Comparison of ENCODE assay signal across 8 cellular contexts in genomic region chr17:75113798-75114551, GRCh38. TPM values are rescaled to one million over a fixed set of nuclear protein-coding genes. Genes with fewer than 3 reads are reported as not detected.
A peak's percentile ranks its signal among the peaks of the same experiment; 100 is the strongest.
DNase-seq lines count a peak whose midpoint lies in the region; ATAC-seq and TF ChIP-seq lines count a peak whose summit lies in the region.

No MANE protein-coding gene starts in this region.

- CTCF ChIA-PET in A673 (lab: Charles Lee) (interaction anchor here (0.6 to 2.5 kb wide), 18 partner anchors 9 to 280 kb away, joined by 3 to 30 read pairs (median 4); partner anchors contain the start of genes MIF4GD, MRPL58 and NT5C), RWPE1 (lab: Yijun Ruan, JAX) (interaction anchor here (0.5 to 3.1 kb wide), 30 partner anchors 9 to 327 kb away, joined by 3 to 61 read pairs (median 6); partner anchors contain the start of genes JPT1, NT5C and SLC16A5)

- intact Hi-C loops in A673 (cut with micrococcal nuclease; ENCODE audit: unreplicated experiment): loop anchor here (2.0 to 10.0 kb wide), 4 partner anchors 17 to 299 kb away; partner anchors contain the start of genes NT5C and NUP85
- intact Hi-C loops in stomach (cut with DNase I; ENCODE audit: low total_unique reads): loop anchor here (10.0 kb wide), 1 partner anchor 61 kb away; no protein-coding TSS in a partner anchor

- H3K4me3 ChIP-seq in A673 (ENCODE audit: low read depth, low read length, poor library complexity, severe bottlenecking): peak overlapping the region; percentile 47
- H3K4me3 ChIP-seq in neural progenitor cell: no peak overlapping the region
- H3K4me3 ChIP-seq in stomach: peak overlapping the region; percentile 46 to 61 (median 48)

- H3K9ac ChIP-seq in neural progenitor cell: no peak overlapping the region

- TF ChIP-seq CTCF in A673 (conservative IDR thresholded peaks at IDR 0.05; ENCODE audit: low read depth, low read length): peak; percentile 96
- peak; percentile 94 for TF ChIP-seq CTCF in RWPE1 (conservative IDR thresholded peaks at IDR 0.05; ENCODE audit: low read depth)
- peak; percentile 95 for TF ChIP-seq CTCF in neural progenitor cell (IDR thresholded peaks at IDR 0.05)
- peak in 5 of 7 experiments; percentile 90 to 98 (median 95) for TF ChIP-seq CTCF in stomach (IDR thresholded peaks at IDR 0.05)

- H3F3A ChIP-seq in neural progenitor cell (ENCODE audit: low read depth): peaks cover 12% of the 10 kb centered on the region

- H3K27ac ChIP-seq in A673 (ENCODE audit: low read depth, low read length, poor library complexity, severe bottlenecking): peak overlapping the region; percentile 74
- peak overlapping the region; percentile 83 for H3K27ac ChIP-seq in RWPE1
- no peak overlapping the region for H3K27ac ChIP-seq in neural progenitor cell
- peak overlapping the region; percentile 84 to 91 (median 87) for H3K27ac ChIP-seq in stomach

- H3K36me3 Mint-ChIP-seq in activated T-helper 17 cell treated with anti-CD3 and anti-CD28 coated beads, Interleukin-2, amount 50 U/mL, for 72 hours (ENCODE audit: low read depth): peaks cover 28% of the 10 kb centered on the region
- H3K36me3 Mint-ChIP-seq in neural progenitor cell: no peaks in the 10 kb centered on the region

- H3K9me3 ChIP-seq in A673 (ENCODE audit: low read depth, low read length, poor library complexity, severe bottlenecking): no peaks in the 10 kb centered on the region
- H3K9me3 ChIP-seq in neural progenitor cell (ENCODE audit: low read depth): no peaks in the 10 kb centered on the region
- no peaks in the 10 kb centered on the region for H3K9me3 ChIP-seq in stomach

- no peak for TF ChIP-seq EP300 in stomach (IDR thresholded peaks at IDR 0.05)

- no peaks in the 10 kb centered on the region for H4K20me1 ChIP-seq in neural progenitor cell (ENCODE audit: low read depth)

- H3K27me3 Mint-ChIP-seq in activated T-helper 17 cell treated with anti-CD3 and anti-CD28 coated beads, Interleukin-2, amount 50 U/mL, for 72 hours: no peaks in the 10 kb centered on the region
- H3K27me3 Mint-ChIP-seq in neural progenitor cell (ENCODE audit: insufficient read depth, low read depth): peaks cover 5% of the 10 kb centered on the region

- DNase-seq in A673 (ENCODE audit: low spot score) (peak; percentile 91), M059J (ENCODE audit: low read depth) (peak; percentile 79), RWPE1 (ENCODE audit: low spot score) (peak; percentile 75), fibroblast of the conjunctiva (ENCODE audit: low read depth) (peak; percentile 86), neural progenitor cell (ENCODE audit: low spot score) (peak; percentile 91), stomach (peak; percentile 94)

- peak; percentile 53 for ATAC-seq in GM18909 (IDR thresholded peaks at IDR 0.05; ENCODE audit: poor library complexity, unreplicated experiment)
- peak; percentile 75 for ATAC-seq in activated T-helper 17 cell treated with anti-CD3 and anti-CD28 coated beads, Interleukin-2, amount 50 U/mL, for 72 hours (replicated peaks)

- TF ChIP-seq POLR2A in stomach (IDR thresholded peaks at IDR 0.05): no peak

- BruUV-seq in A673 (replicated peaks; lab: Mats Ljungman, UMichigan): no TSS peak

- peak overlapping the region; percentile 90 for H3K27ac Mint-ChIP-seq in activated T-helper 17 cell treated with anti-CD3 and anti-CD28 coated beads, Interleukin-2, amount 50 U/mL, for 72 hours
- H3K27ac Mint-ChIP-seq in neural progenitor cell: peak overlapping the region; percentile 26

- POLR2A ChIA-PET in A673 (lab: Charles Lee; ENCODE audit: low non-redundant PET): interaction anchor here (0.9 kb wide), 1 partner anchor 88 kb away, joined by 4 read pairs; no protein-coding TSS in a partner anchor
- POLR2A ChIA-PET in RWPE1 (lab: Yijun Ruan, JAX; ENCODE audit: low non-redundant PET): interaction anchor here (0.8 to 1.1 kb wide), 4 partner anchors 18 to 90 kb away, joined by 3 to 6 read pairs (median 4); partner anchors contain the start of gene NT5C

- H3K9me3 Mint-ChIP-seq in activated T-helper 17 cell treated with anti-CD3 and anti-CD28 coated beads, Interleukin-2, amount 50 U/mL, for 72 hours: no peaks in the 10 kb centered on the region
- H3K9me3 Mint-ChIP-seq in neural progenitor cell: no peaks in the 10 kb centered on the region

- peaks cover 8% of the 10 kb centered on the region for H3K79me2 ChIP-seq in neural progenitor cell (ENCODE audit: low read depth)

- H3K4me1 Mint-ChIP-seq in activated T-helper 17 cell treated with anti-CD3 and anti-CD28 coated beads, Interleukin-2, amount 50 U/mL, for 72 hours: peaks cover 28% of the 10 kb centered on the region
- H3K4me1 Mint-ChIP-seq in neural progenitor cell: peaks cover 24% of the 10 kb centered on the region

- 0 to 3% (median 1%) methylated on average over 17 to 22 of the region's 22 CpGs for WGBS in stomach, 5 donors

- H3K4me3 Mint-ChIP-seq in activated T-helper 17 cell treated with anti-CD3 and anti-CD28 coated beads, Interleukin-2, amount 50 U/mL, for 72 hours: peak overlapping the region; percentile 95
- H3K4me3 Mint-ChIP-seq in neural progenitor cell: peak overlapping the region; percentile 63

- peak overlapping the region; percentile 39 for H3K4me2 ChIP-seq in neural progenitor cell

- H3K4me1 ChIP-seq in A673 (ENCODE audit: insufficient read depth, low read length, poor library complexity, severe bottlenecking) (peaks cover 4% of the 10 kb centered on the region), neural progenitor cell (peaks cover 3% of the 10 kb centered on the region), stomach (peaks cover 30 to 72% (median 56%) of the 10 kb centered on the region in 4 donors)

- H3K27me3 ChIP-seq in A673 (replicated peaks; ENCODE audit: insufficient read depth, low read depth, low read length, poor library complexity) (no peaks in the 10 kb centered on the region), neural progenitor cell (peaks cover 1% of the 10 kb centered on the region), stomach (no peaks in the 10 kb centered on the region)

- H2AFZ ChIP-seq in neural progenitor cell (replicated peaks): peak overlapping the region; percentile 68

- H3K36me3 ChIP-seq in A673 (ENCODE audit: insufficient read depth, low read length, poor library complexity, severe bottlenecking): no peaks in the 10 kb centered on the region
- no peaks in the 10 kb centered on the region for H3K36me3 ChIP-seq in neural progenitor cell
- peaks cover 0 to 20% (median 7%) of the 10 kb centered on the region in 4 donors for H3K36me3 ChIP-seq in stomach

RNA-seq across cellular contexts. Expression of gene ARMC7, which starts 4.2 kb away (rescaled TPM):
- total RNA-seq in A673 (2021) (11.8 and 12.3 TPM in 2 replicates), neural progenitor cell (ENCODE audit: low replicate concordance) (1.9 and 4.3 TPM in 2 replicates), stomach (10 to 100 TPM in 4 of 5 donors, 1 to 10 TPM in 1; 2.2 to 26.8 (median 13.9) TPM)
- total RNA-seq in M059J (2014; rRNA removed; shearing (Covaris generic)): 4.8 and 6.1 TPM in 2 replicates
- total RNA-seq in activated T-helper 17 cell treated with anti-CD3 and anti-CD28 coated beads, Interleukin-2, amount 50 U/mL, for 72 hours: 10 to 100 TPM; 10.3 to 14.5 TPM
- 10 to 100 TPM in 2 of 3 donors, 1 to 10 TPM in 1; 9.6 to 10.8 (median 10.7) TPM for polyA plus RNA-seq in stomach

RNA-seq across cellular contexts. Expression of gene NT5C, which starts 17.6 kb away (rescaled TPM):
- total RNA-seq in A673 (2021): 43.3 and 50.0 TPM in 2 replicates
- 28.7 and 39.4 TPM in 2 replicates for total RNA-seq in M059J (2014; rRNA removed; shearing (Covaris generic))
- total RNA-seq in activated T-helper 17 cell treated with anti-CD3 and anti-CD28 coated beads, Interleukin-2, amount 50 U/mL, for 72 hours: 10 to 100 TPM; 56.0 to 64.9 TPM
- 45.8 and 117 TPM in 2 replicates for total RNA-seq in neural progenitor cell (ENCODE audit: low replicate concordance)
- 100 to 1,000 TPM in 3 of 5 donors, 10 to 100 TPM in 2; 24.1 to 472 (median 150) TPM for total RNA-seq in stomach
- polyA plus RNA-seq in stomach: 100 to 1,000 TPM in 2 of 3 donors, 10 to 100 TPM in 1; 60.5 to 120 (median 117) TPM

RNA-seq across cellular contexts. Expression of gene SLC16A5, which starts 26.2 kb away (rescaled TPM):
- 0.80 and 3.1 TPM in 2 replicates for total RNA-seq in A673 (2021)
- total RNA-seq in M059J (2014; rRNA removed; shearing (Covaris generic)): 0.07 TPM in 1 of 2 replicates, not detected in the other
- total RNA-seq in activated T-helper 17 cell treated with anti-CD3 and anti-CD28 coated beads, Interleukin-2, amount 50 U/mL, for 72 hours: 10 to 100 TPM in 1 of 2 donors, 1 to 10 TPM in 1; 5.4 to 14.6 TPM
- total RNA-seq in neural progenitor cell (ENCODE audit: low replicate concordance): 3.4 and 19.9 TPM in 2 replicates
- 100 to 1,000 TPM in 1 of 5 donors, 10 to 100 TPM in 4; 30.3 to 132 (median 57.1) TPM for total RNA-seq in stomach
- 1 to 10 TPM; 6.8 to 9.0 (median 7.9) TPM for polyA plus RNA-seq in stomach

RNA-seq across cellular contexts. Expression of gene JPT1, which starts 40.3 kb away (rescaled TPM):
- total RNA-seq in A673 (2021) (493 and 526 TPM in 2 replicates), neural progenitor cell (ENCODE audit: low replicate concordance) (236 and 286 TPM in 2 replicates), stomach (100 to 1,000 TPM in 1 of 5 donors, 10 to 100 TPM in 3, 1 to 10 TPM in 1; 8.0 to 217 (median 61.9) TPM)
- 360 and 365 TPM in 2 replicates for total RNA-seq in M059J (2014; rRNA removed; shearing (Covaris generic))
- 100 to 1,000 TPM; 191 to 343 TPM for total RNA-seq in activated T-helper 17 cell treated with anti-CD3 and anti-CD28 coated beads, Interleukin-2, amount 50 U/mL, for 72 hours
- polyA plus RNA-seq in stomach: 100 to 1,000 TPM; 133 to 405 (median 227) TPM
